Comparison of ENCODE assay signal across 2 cellular contexts in genomic region chr18:44079602-44080001, GRCh38.
TF ChIP-seq lines count a peak whose summit lies in the region.

No MANE protein-coding gene starts in this region.

TF ChIP-seq in HepG2, 621 proteins besides CTCF, POLR2A, EP300 and RAD21:
- TF ChIP-seq ZNF710 (CRISPR knock-in tag; IDR thresholded peaks at IDR 0.05; ENCODE audit: borderline replicate concordance) (no peak), ZNF691 (CRISPR knock-in tag; IDR thresholded peaks at IDR 0.05; ENCODE audit: borderline replicate concordance, low read depth) (no peak), ZBTB7B (CRISPR knock-in tag; IDR thresholded peaks at IDR 0.05) (no peak), RFXAP (CRISPR knock-in tag; IDR thresholded peaks at IDR 0.05; ENCODE audit: borderline replicate concordance) (no peak), NCOA1 (CRISPR knock-in tag; IDR thresholded peaks at IDR 0.05) (no peak), ZNF670 (CRISPR knock-in tag; IDR thresholded peaks at IDR 0.05; ENCODE audit: borderline replicate concordance) (no peak), MEIS1 (CRISPR knock-in tag; IDR thresholded peaks at IDR 0.05; ENCODE audit: borderline replicate concordance) (no peak), ZNF224 (CRISPR knock-in tag; IDR thresholded peaks at IDR 0.05) (no peak), ATF7 (IDR thresholded peaks at IDR 0.05) (no peak), ATF7 (CRISPR knock-in tag; IDR thresholded peaks at IDR 0.05) (no peak), ZBTB42 (CRISPR knock-in tag; IDR thresholded peaks at IDR 0.05) (no peak), ZNF501 (CRISPR knock-in tag; IDR thresholded peaks at IDR 0.05) (no peak), ZNF3 (CRISPR knock-in tag; IDR thresholded peaks at IDR 0.05) (no peak), ASH2L (IDR thresholded peaks at IDR 0.05; ENCODE audit: insufficient read length, low read depth, low read length) (no peak)
TF ChIP-seq in HepG2: peak in this region for 0.

TF ChIP-seq in GM23338, 12 proteins besides CTCF, POLR2A, EP300 and RAD21:
- TF ChIP-seq POLR2AphosphoS5 (IDR thresholded peaks at IDR 0.05; ENCODE audit: low read depth) (no peak), STAT1 (IDR thresholded peaks at IDR 0.05; ENCODE audit: unreplicated experiment) (no peak)
